In genomic region chr22:49847751-49848689, GRCh38 we compare ENCODE assay signal across 8 cellular contexts. TPM values are rescaled to one million over a fixed set of nuclear protein-coding genes. Genes with fewer than 3 reads are reported as not detected.
DNase-seq lines count a peak whose midpoint lies in the region; ATAC-seq and TF ChIP-seq lines count a peak whose summit lies in the region.

No MANE protein-coding gene starts in this region.

- H3K9me3 Mint-ChIP-seq in Caco-2 (ENCODE audit: unreplicated experiment) = no peaks in the 10 kb centered on the region

- H3K4me1 Mint-ChIP-seq in Caco-2 (ENCODE audit: low read depth, unreplicated experiment) = peaks cover 7% of the 10 kb centered on the region

- 22% methylated on average over 61 of the region's 64 CpGs for WGBS in prostate gland

- H3K36me3 ChIP-seq in Caco-2 (ENCODE audit: control insufficient read depth, insufficient read depth, low read length) (no peaks in the 10 kb centered on the region), Peyer's patch (no peaks in the 10 kb centered on the region), cardiac muscle cell (no peaks in the 10 kb centered on the region), prostate gland (no peaks in the 10 kb centered on the region)

- no peak for TF ChIP-seq CTCF in Caco-2 (IDR thresholded peaks at IDR 0.05; ENCODE audit: insufficient read depth in 1 of 2, low read depth in 1 of 2, low read length in 1 of 2, severe bottlenecking in 1 of 2, unreplicated experiment in 1 of 2)
- no peak for TF ChIP-seq CTCF in Peyer's patch (IDR thresholded peaks at IDR 0.05)
- TF ChIP-seq CTCF in cardiac muscle cell (IDR thresholded peaks at IDR 0.05; ENCODE audit: low read depth, low read length) = no peak
- no peak for TF ChIP-seq CTCF in prostate gland (IDR thresholded peaks at IDR 0.05)

- H3K9me3 ChIP-seq in Caco-2 (no peaks in the 10 kb centered on the region), Peyer's patch (no peaks in the 10 kb centered on the region), cardiac muscle cell (ENCODE audit: low read depth) (no peaks in the 10 kb centered on the region), prostate gland (no peaks in the 10 kb centered on the region)

- no peak overlapping the region for H3K27ac ChIP-seq in Peyer's patch
- H3K27ac ChIP-seq in cardiac muscle cell = no peak overlapping the region
- no peak overlapping the region for H3K27ac ChIP-seq in prostate gland

- intact Hi-C loops in Caco-2 (cut with micrococcal nuclease; ENCODE audit: unreplicated experiment) = no loop called here
- intact Hi-C loops in prostate gland (cut with DNase I) = no loop called here

- no peak for ATAC-seq in HG02759 (IDR thresholded peaks at IDR 0.05; ENCODE audit: unreplicated experiment)

- peaks cover 14% of the 10 kb centered on the region for H3K4me1 ChIP-seq in Caco-2
- H3K4me1 ChIP-seq in Peyer's patch = peaks cover 0 to 23% (median 20%) of the 10 kb centered on the region in 4 donors
- H3K4me1 ChIP-seq in cardiac muscle cell (ENCODE audit: low read depth) = no peaks in the 10 kb centered on the region
- peaks cover 13% of the 10 kb centered on the region for H3K4me1 ChIP-seq in prostate gland (replicated peaks)

- H3K4me3 Mint-ChIP-seq in Caco-2 (ENCODE audit: unreplicated experiment) = peak overlapping the region; percentile 59

- no peak for TF ChIP-seq POLR2A in Peyer's patch (IDR thresholded peaks at IDR 0.05)
- TF ChIP-seq POLR2A in prostate gland (IDR thresholded peaks at IDR 0.05) = no peak

- no peaks in the 10 kb centered on the region; the same call in 1 of the 2 replicates for H3K27me3 ChIP-seq in Caco-2 (replicated peaks; ENCODE audit: control insufficient read depth, insufficient read depth, low read length)
- H3K27me3 ChIP-seq in Peyer's patch = peaks cover 0 to 27% of the 10 kb centered on the region in 2 donors
- peaks cover 96% of the 10 kb centered on the region for H3K27me3 ChIP-seq in cardiac muscle cell
- H3K27me3 ChIP-seq in prostate gland (replicated peaks; ENCODE audit: insufficient read depth) = peaks cover 8% of the 10 kb centered on the region

- CTCF ChIA-PET in Caco-2 (lab: Charles Lee) = no interaction called here

- no peaks in the 10 kb centered on the region for H3K36me3 Mint-ChIP-seq in Caco-2 (ENCODE audit: insufficient read depth, unreplicated experiment)

- no TSS peak for BruUV-seq in Caco-2 (replicated peaks; lab: Mats Ljungman, UMichigan)

- no peaks in the 10 kb centered on the region for H3K27me3 Mint-ChIP-seq in Caco-2 (ENCODE audit: insufficient read depth, unreplicated experiment)

- POLR2A ChIA-PET in Caco-2 (lab: Charles Lee) = no interaction called here

- no peak overlapping the region for H3K27ac Mint-ChIP-seq in Caco-2 (ENCODE audit: unreplicated experiment)

- H3K4me3 ChIP-seq in Caco-2 (ENCODE audit: low read depth, low read length) = peak overlapping the region; percentile 51
- peak overlapping the region; percentile 16 to 63 (median 55) for H3K4me3 ChIP-seq in Peyer's patch
- peak overlapping the region; percentile 33 for H3K4me3 ChIP-seq in cardiac muscle cell
- peak overlapping the region; percentile 26 to 39 for H3K4me3 ChIP-seq in prostate gland

- DNase-seq in Caco-2 = no peak
- DNase-seq in Peyer's patch = peak in 1 of 3 donors; percentile 37
- peak in 1 of 2 donors; percentile 38 for DNase-seq in cardiac muscle cell (ENCODE audit: low read depth in 1 of 2, low spot score in 1 of 2)
- no peak for DNase-seq in prostate gland (ENCODE audit: low spot score)
- no peak for DNase-seq in GOT3 (lab: John Stamatoyannopoulos, UW)
- no peak for DNase-seq in activated gamma-delta T cell (lab: John Stamatoyannopoulos, UW)
- DNase-seq in NAMALWA (ENCODE audit: low spot score) = no peak

RNA-seq across cellular contexts. Expression of gene ZBED4, which starts 5.6 kb away (rescaled TPM):
- 17.3 TPM in 2 replicates for total RNA-seq in Caco-2 (2022)
- 10 to 100 TPM; 14.9 to 24.0 (median 20.9) TPM for total RNA-seq in Peyer's patch
- total RNA-seq in cardiac muscle cell = 11.4 and 18.4 TPM in 2 replicates
- 10.6 and 11.1 TPM in 2 replicates for polyA plus RNA-seq in cardiac muscle cell
- total RNA-seq in prostate gland = 10 to 100 TPM; 10.4 to 11.2 TPM

RNA-seq across cellular contexts. Expression of gene BRD1, which starts 20.3 kb away (rescaled TPM):
- total RNA-seq in Caco-2 (2022) (46.9 and 48.3 TPM in 2 replicates), Peyer's patch (100 to 1,000 TPM in 1 of 4 donors, 10 to 100 TPM in 3; 54.1 to 126 (median 78.5) TPM), cardiac muscle cell (40.9 and 42.9 TPM in 2 replicates), prostate gland (10 to 100 TPM; 40.3 to 74.2 TPM)
- 25.8 and 27.1 TPM in 2 replicates for polyA plus RNA-seq in cardiac muscle cell
